Comparison of ENCODE assay signal across 10 cellular contexts in the genomic region with DNA sequence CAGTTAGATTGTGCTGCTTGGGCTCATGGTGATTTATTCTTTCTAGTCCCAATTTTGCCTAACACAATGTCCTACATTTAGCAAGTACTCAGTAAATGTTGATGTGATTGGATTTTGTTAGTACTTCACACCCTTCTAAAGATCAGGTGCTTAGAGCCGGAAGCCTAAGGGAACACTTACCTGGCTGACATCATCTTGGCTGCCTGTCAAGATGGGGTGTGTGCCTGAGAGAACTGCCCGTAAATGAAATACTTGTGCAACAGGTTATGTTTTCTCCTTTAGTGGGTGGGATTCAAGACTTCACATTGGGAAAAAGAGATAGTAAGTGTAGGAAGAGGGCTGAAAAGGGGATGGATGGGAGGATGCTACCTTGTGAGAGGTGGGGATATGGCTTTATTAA.
DNase-seq lines count a peak whose midpoint lies in the region; ATAC-seq and TF ChIP-seq lines count a peak whose summit lies in the region.
"Had no signal": no experiment of that assay in that cellular context is flagged by ENCODE, and none has a peak within 500 bp of the region (broad histone marks: within the 10 kb centered on the region; RNA-seq: fewer than 3 reads in every experiment).

No MANE protein-coding gene starts in this region.

- ATAC-seq in RWPE2 (ENCODE audit: low read depth) (peak; percentile 53), sciatic nerve (no peak), GM18907 (IDR thresholded peaks at IDR 0.05; ENCODE audit: unreplicated experiment) (no peak)
- ATAC-seq: stimulated activated naive CD8-positive, alpha-beta T cell treated with anti-CD3 and anti-CD28 coated beads, Interleukin-15, Interleukin-2, amounts not matched to agents 100 U/mL and 50 U/mL, for 24 hours had no signal

- H3K4me1 ChIP-seq in RWPE2 (ENCODE audit: insufficient read depth, poor library complexity, severe bottlenecking) (peaks cover 89% of the 10 kb centered on the region), thymus (ENCODE audit: control insufficient read depth, insufficient read depth, low read length) (no peaks in the 10 kb centered on the region), SJCRH30 (peaks cover 32% of the 10 kb centered on the region)

- 93% methylated on average over 2 of the region's 2 CpGs for WGBS in thymus

- DNase-seq in NCI-H1436 (lab: John Stamatoyannopoulos, UW) (peak; percentile 54), RWPE2 (ENCODE audit: low spot score) (peak; percentile 77), left kidney (ENCODE audit: low read depth, low spot score) (peak; percentile 35), sciatic nerve (ENCODE audit: low spot score) (no peak), SJCRH30 (no peak)
- DNase-seq: GDM1; NCI-H1694 treated with DMSO at 0.1 percent for 48 hours; stimulated activated naive CD8-positive, alpha-beta T cell treated with anti-CD3 and anti-CD28 coated beads, Interleukin-15, Interleukin-2, amounts not matched to agents 100 U/mL and 50 U/mL, for 24 hours had no signal

- H3K36me3 ChIP-seq in RWPE2 (ENCODE audit: low read depth) = peaks cover 26% of the 10 kb centered on the region
- no peaks in the 10 kb centered on the region for H3K36me3 ChIP-seq in thymus (ENCODE audit: control insufficient read depth, insufficient read depth)
- H3K36me3 ChIP-seq in SJCRH30 = peaks cover 9% of the 10 kb centered on the region; the same call in 1 of the 2 replicates

- TF ChIP-seq CTCF in RWPE2 (IDR thresholded peaks at IDR 0.05; ENCODE audit: poor library complexity, severe bottlenecking) = no peak

- H3K27me3 ChIP-seq in RWPE2 (ENCODE audit: insufficient read depth, poor library complexity, severe bottlenecking) (no peaks in the 10 kb centered on the region), thymus (ENCODE audit: control insufficient read depth, insufficient read depth) (no peaks in the 10 kb centered on the region), SJCRH30 (no peaks in the 10 kb centered on the region)

- peak overlapping the region; percentile 95 for H3K27ac ChIP-seq in RWPE2 (ENCODE audit: poor library complexity, severe bottlenecking)
- peak overlapping the region; percentile 5 for H3K27ac ChIP-seq in thymus (ENCODE audit: low read depth)
- H3K27ac ChIP-seq in SJCRH30 = no peak overlapping the region

- intact Hi-C loops in sciatic nerve (cut with DNase I) = no loop called here

- H3K9me3 ChIP-seq in RWPE2 (ENCODE audit: severe bottlenecking) = no peaks in the 10 kb centered on the region
- no peaks in the 10 kb centered on the region for H3K9me3 ChIP-seq in thymus (ENCODE audit: control insufficient read depth)
- no peaks in the 10 kb centered on the region for H3K9me3 ChIP-seq in SJCRH30 (replicated peaks)

- H3K4me3 ChIP-seq in RWPE2 (ENCODE audit: severe bottlenecking) = no peak overlapping the region
- H3K4me3 ChIP-seq in thymus (ENCODE audit: low read length) = no peak overlapping the region
- no peak overlapping the region for H3K4me3 ChIP-seq in SJCRH30

Comparison
In these comparisons a context has a peak if more than half of its experiments do, and no peak if none do; other contexts are left out.
1. DNase-seq: peak in NCI-H1436 (single experiment), RWPE2 (single experiment) and left kidney (single experiment); none in sciatic nerve (single experiment) and SJCRH30 (0 of 2).